ENCODE assay signal across 20 cellular contexts in the genomic region with DNA sequence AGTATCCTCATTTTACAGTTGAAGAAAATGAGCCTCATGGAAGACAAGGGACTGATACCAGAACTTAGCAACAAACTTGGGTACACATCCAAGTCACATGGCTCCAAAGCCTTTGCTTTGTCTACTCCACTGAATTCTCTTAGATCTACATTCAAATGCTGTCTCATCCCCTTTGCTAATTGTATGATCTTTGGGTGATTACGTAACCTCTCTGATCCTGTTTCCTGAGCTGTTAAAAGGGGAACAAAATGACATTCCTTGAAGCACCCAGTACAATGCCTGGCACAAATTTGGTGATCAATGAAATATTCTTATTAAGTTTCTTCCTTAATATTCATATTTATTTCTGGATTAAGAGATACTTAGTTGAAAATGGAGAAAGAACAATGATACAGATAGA. TPM values are rescaled to one million over a fixed set of nuclear protein-coding genes. Genes with fewer than 3 reads are reported as not detected.
DNase-seq lines count a peak whose midpoint lies in the region; ATAC-seq and TF ChIP-seq lines count a peak whose summit lies in the region.
"Had no signal": no experiment of that assay in that cellular context is flagged by ENCODE, and none has a peak within 500 bp of the region (broad histone marks: within the 10 kb centered on the region; RNA-seq: fewer than 3 reads in every experiment).

No MANE protein-coding gene starts in this region.

- no TSS peak for BruUV-seq in A673 (replicated peaks; lab: Mats Ljungman, UMichigan)

- H3K4me3 ChIP-seq in A673 (ENCODE audit: low read depth, low read length, poor library complexity, severe bottlenecking) (no peak overlapping the region), fibroblast of mammary gland (ENCODE audit: control insufficient read depth, low read depth, low read length) (no peak overlapping the region)
- H3K4me3 ChIP-seq: GM23248, PC-9 had no signal

- H3K27ac ChIP-seq in A673 (ENCODE audit: low read depth, low read length, poor library complexity, severe bottlenecking): no peak overlapping the region
- H3K27ac ChIP-seq: GM23248, PC-9 had no signal

- H3K4me1 ChIP-seq in A673 (ENCODE audit: insufficient read depth, low read length, poor library complexity, severe bottlenecking): no peaks in the 10 kb centered on the region

- no peak for ATAC-seq in GM18867 (IDR thresholded peaks at IDR 0.05; ENCODE audit: unreplicated experiment)
- no peak for ATAC-seq in left lobe of liver

- CTCF ChIA-PET in A673 (lab: Charles Lee): no interaction called here

- intact Hi-C loops in A673 (cut with micrococcal nuclease; ENCODE audit: unreplicated experiment): no loop called here

- no peaks in the 10 kb centered on the region for H3K9me3 ChIP-seq in A673 (ENCODE audit: low read depth, low read length, poor library complexity, severe bottlenecking)
- H3K9me3 ChIP-seq: Caco-2 had no signal

- H3K36me3 ChIP-seq in A673 (ENCODE audit: insufficient read depth, low read length, poor library complexity, severe bottlenecking): no peaks in the 10 kb centered on the region

- DNase-seq in A673 (ENCODE audit: low spot score): peak; percentile 14
- DNase-seq in CD1c-positive myeloid dendritic cell (ENCODE audit: extremely low spot score): peak; percentile 50
- peak; percentile 30 for DNase-seq in MV-4-11 (lab: John Stamatoyannopoulos, UW)
- DNase-seq in fibroblast of mammary gland (ENCODE audit: low read depth): peak; percentile 22
- no peak for DNase-seq in H4 (ENCODE audit: low spot score)
- no peak for DNase-seq in NCI-H526 treated with DMSO at 0.1 percent for 48 hours (lab: John Stamatoyannopoulos, UW)
- no peak for DNase-seq in left lobe of liver (ENCODE audit: low spot score)
- DNase-seq: Caco-2; CD4-positive, alpha-beta T cell; GM23248; Karpas-422; MM.1S; NCI-H1417; NCI-H187; NCI-H2107; NCI-H510A; NCI-H82; PC-9 had no signal

- no peak for TF ChIP-seq CTCF in A673 (conservative IDR thresholded peaks at IDR 0.05; ENCODE audit: low read depth, low read length)
- no peak for TF ChIP-seq CTCF in fibroblast of mammary gland (conservative IDR thresholded peaks at IDR 0.05; ENCODE audit: control insufficient read depth, insufficient read depth, low read depth, low read length)

- peaks cover 18% of the 10 kb centered on the region for H3K27me3 ChIP-seq in A673 (replicated peaks; ENCODE audit: insufficient read depth, low read depth, low read length, poor library complexity)

- POLR2A ChIA-PET in A673 (lab: Charles Lee; ENCODE audit: low non-redundant PET): no interaction called here

RNA-seq across cellular contexts. Expression of gene HPGD, which starts 5.9 kb away (rescaled TPM):
- total RNA-seq in A673 (2021) (1.3 and 1.7 TPM in 2 replicates), left lobe of liver (84.3 TPM)
- 0.89 TPM in 1 of 2 replicates, not detected in the other for total RNA-seq in H4 (2014; rRNA removed; shearing (Covaris generic))
- total RNA-seq: B cell, GM23248 had no signal

Comparison
In these comparisons a context has a peak if more than half of its experiments do, and no peak if none do; other contexts are left out.
1. DNase-seq: peak in A673 (single experiment), CD1c-positive myeloid dendritic cell (single experiment), MV-4-11 (single experiment) and fibroblast of mammary gland (single experiment); none in H4 (single experiment), NCI-H526 treated with DMSO at 0.1 percent for 48 hours (single experiment) and left lobe of liver (single experiment).
2. RNA of gene HPGD, which starts 5.9 kb away (total RNA-seq): 84.3 TPM in left lobe of liver (single experiment); 1.3 to 1.7 TPM in A673 and 0.89 TPM in H4; every median in the first group is over 10 times any median in the second.